Comparison of ENCODE assay signal across 37 cellular contexts in the genomic region with DNA sequence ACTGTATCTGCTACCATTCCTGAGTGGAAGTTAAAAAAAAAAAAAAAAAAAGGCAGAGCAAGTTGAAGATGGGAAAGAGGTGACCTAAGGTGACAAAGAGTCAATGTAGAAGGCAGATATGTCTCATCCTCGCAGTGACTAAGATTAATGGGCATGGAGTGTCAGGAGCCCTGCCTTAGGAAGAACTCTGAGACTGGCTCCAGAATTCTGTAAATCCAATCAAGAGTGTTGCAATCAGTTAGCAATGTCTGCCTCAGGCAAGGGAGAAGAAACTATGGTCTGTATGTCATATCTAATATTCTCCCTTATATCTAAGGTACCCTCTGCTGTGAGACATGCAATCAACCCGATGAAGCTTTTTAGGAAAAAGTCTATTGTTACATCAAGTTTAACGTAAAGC. TPM values are rescaled to one million over a fixed set of nuclear protein-coding genes. Genes with fewer than 3 reads are reported as not detected.
"Had no signal": no experiment of that assay in that cellular context is flagged by ENCODE, and none has a peak within 500 bp of the region (broad histone marks: within the 10 kb centered on the region; RNA-seq: fewer than 3 reads in every experiment).

No MANE protein-coding gene starts in this region.

- H3K36me3 ChIP-seq: adrenal gland, colonic mucosa, esophagus squamous epithelium had no signal

- ATAC-seq: activated CD4-positive, alpha-beta T cell treated with anti-CD3 and anti-CD28 coated beads for 36 hours; activated CD8-positive, alpha-beta memory T cell treated with anti-CD3 and anti-CD28 coated beads, Interleukin-2, amount 10 ng/mL, durations not matched to agents 7 days and 5 days; activated CD8-positive, alpha-beta T cell treated with anti-CD3 and anti-CD28 coated beads, Interleukin-2, amount 10 ng/mL, durations not matched to agents 7 days and 5 days; activated naive CD8-positive, alpha-beta T cell treated with anti-CD3 and anti-CD28 coated beads, Interleukin-2, amount 50 U/mL, for 24 hours; body of pancreas; gastroesophageal sphincter; T-helper 17 cell had no signal

- H3K4me1 ChIP-seq: adrenal gland, body of pancreas, colonic mucosa, esophagus squamous epithelium had no signal

- H3K9me3 Mint-ChIP-seq: activated CD4-positive, alpha-beta memory T cell treated with anti-CD3 and anti-CD28 coated beads for 36 hours; activated CD4-positive, alpha-beta T cell treated with anti-CD3 and anti-CD28 coated beads, Interleukin-2, amount 10 ng/mL, durations not matched to agents 24 days and 14 days; activated naive CD4-positive, alpha-beta T cell treated with anti-CD3 and anti-CD28 coated beads for 36 hours; activated naive CD4-positive, alpha-beta T cell treated with anti-CD3 and anti-CD28 coated beads, Interleukin-2, amount 50 U/mL, for 24 hours; activated naive CD8-positive, alpha-beta T cell treated with anti-CD3 and anti-CD28 coated beads for 36 hours; activated naive CD8-positive, alpha-beta T cell treated with anti-CD3 and anti-CD28 coated beads, Interleukin-2, amount 50 U/mL, for 24 hours; activated T-helper 1 cell treated with anti-CD3 and anti-CD28 coated beads, Interleukin-12 subunit alpha, Interleukin-12 subunit beta, Interleukin-2, Interleukin-4 antibody, amounts not matched to agents 30 ng/mL and 10 ng/mL and 1 ng/mL, durations not matched to agents 14 hours and 24 hours and 36 hours; activated T-helper 2 cell treated with anti-CD3 and anti-CD28 coated beads, Interferon-gamma antibody, Interleukin-2, Interleukin-4, amounts not matched to agents 10 μg/mL and 5 μg/mL and 100 μg/mL, durations not matched to agents 14 hours and 24 hours and 36 hours; T-helper 2 cell treated with Interferon-gamma antibody and Interleukin-4, amounts not matched to agents 5 μg/mL and 100 μg/mL, for 36 hours had no signal

- H3K27ac Mint-ChIP-seq: activated CD4-positive, alpha-beta memory T cell treated with anti-CD3 and anti-CD28 coated beads for 36 hours; activated CD4-positive, alpha-beta T cell treated with anti-CD3 and anti-CD28 coated beads for 36 hours; activated CD4-positive, alpha-beta T cell treated with anti-CD3 and anti-CD28 coated beads, Interleukin-2, amount 10 ng/mL, durations not matched to agents 24 days and 14 days; activated CD8-positive, alpha-beta memory T cell treated with anti-CD3 and anti-CD28 coated beads, Interleukin-2, amount 10 ng/mL, durations not matched to agents 7 days and 5 days; activated CD8-positive, alpha-beta T cell treated with anti-CD3 and anti-CD28 coated beads, Interleukin-2, amount 10 ng/mL, durations not matched to agents 7 days and 5 days; activated naive CD4-positive, alpha-beta T cell treated with anti-CD3 and anti-CD28 coated beads for 36 hours; activated naive CD8-positive, alpha-beta T cell treated with anti-CD3 and anti-CD28 coated beads for 36 hours; activated naive CD8-positive, alpha-beta T cell treated with anti-CD3 and anti-CD28 coated beads, Interleukin-2, amount 50 U/mL, for 24 hours; activated T-helper 1 cell treated with anti-CD3 and anti-CD28 coated beads, Interleukin-12 subunit alpha, Interleukin-12 subunit beta, Interleukin-2, Interleukin-4 antibody, amounts not matched to agents 30 ng/mL and 10 ng/mL and 1 ng/mL, durations not matched to agents 14 hours and 24 hours and 36 hours; activated T-helper 2 cell treated with anti-CD3 and anti-CD28 coated beads, Interferon-gamma antibody, Interleukin-2, Interleukin-4, amounts not matched to agents 10 μg/mL and 5 μg/mL and 100 μg/mL, durations not matched to agents 14 hours and 24 hours and 36 hours; T-helper 2 cell treated with Interferon-gamma antibody and Interleukin-4, amounts not matched to agents 5 μg/mL and 100 μg/mL, for 36 hours had no signal

- H3K27me3 Mint-ChIP-seq: activated CD4-positive, alpha-beta memory T cell treated with anti-CD3 and anti-CD28 coated beads for 36 hours; activated CD4-positive, alpha-beta T cell treated with anti-CD3 and anti-CD28 coated beads for 36 hours; activated naive CD4-positive, alpha-beta T cell treated with anti-CD3 and anti-CD28 coated beads, Interleukin-2, amount 50 U/mL, for 24 hours; activated naive CD8-positive, alpha-beta T cell treated with anti-CD3 and anti-CD28 coated beads for 36 hours; activated naive CD8-positive, alpha-beta T cell treated with anti-CD3 and anti-CD28 coated beads, Interleukin-2, amount 50 U/mL, for 24 hours; T-helper 17 cell had no signal

- H3K36me3 Mint-ChIP-seq: activated CD4-positive, alpha-beta memory T cell treated with anti-CD3 and anti-CD28 coated beads for 36 hours; activated CD8-positive, alpha-beta memory T cell treated with anti-CD3 and anti-CD28 coated beads, Interleukin-2, amount 10 ng/mL, durations not matched to agents 7 days and 5 days; activated naive CD4-positive, alpha-beta T cell treated with anti-CD3 and anti-CD28 coated beads, Interleukin-2, amount 50 U/mL, for 24 hours; activated naive CD8-positive, alpha-beta T cell treated with anti-CD3 and anti-CD28 coated beads for 36 hours had no signal

- H3K27me3 ChIP-seq: adrenal gland, body of pancreas, colonic mucosa, esophagus squamous epithelium, gastroesophageal sphincter had no signal

- DNase-seq: activated CD4-positive, alpha-beta memory T cell treated with anti-CD3 and anti-CD28 coated beads for 36 hours; activated CD4-positive, alpha-beta T cell treated with anti-CD3 and anti-CD28 coated beads for 36 hours; activated CD4-positive, alpha-beta T cell treated with anti-CD3 and anti-CD28 coated beads, Interleukin-2, amount 10 ng/mL, durations not matched to agents 24 days and 14 days; activated CD4-positive, CD25-positive, alpha-beta regulatory T cell; activated CD4-positive, CD25-positive, alpha-beta regulatory T cell treated with anti-CD3 and anti-CD28 coated beads, Interleukin-2, amount 50 U/mL, for 72 hours; activated CD8-positive, alpha-beta memory T cell treated with anti-CD3 and anti-CD28 coated beads, Interleukin-2, amount 10 ng/mL, durations not matched to agents 7 days and 5 days; activated CD8-positive, alpha-beta memory T cell treated with anti-CD3 and anti-CD28 coated beads, Interleukin-2, amount 50 U/mL, for 4 hours; activated CD8-positive, alpha-beta T cell treated with anti-CD3 and anti-CD28 coated beads, Interleukin-2, amount 10 ng/mL, durations not matched to agents 7 days and 5 days; activated effector memory CD4-positive, alpha-beta T cell treated with anti-CD3 and anti-CD28 coated beads, Interleukin-2, amount 50 U/mL, for 16 hours; activated naive CD4-positive, alpha-beta T cell treated with anti-CD3 and anti-CD28 coated beads for 36 hours; activated naive CD8-positive, alpha-beta T cell treated with anti-CD3 and anti-CD28 coated beads for 36 hours; activated naive CD8-positive, alpha-beta T cell treated with anti-CD3 and anti-CD28 coated beads, Interleukin-2, amount 50 U/mL, for 24 hours; activated T-cell treated with anti-CD3 and anti-CD28 coated beads, Interleukin-2, amount 50 U/mL, for 1 hour; activated T-cell treated with anti-CD3 and anti-CD28 coated beads, Interleukin-2, amount 50 U/mL, for 48 hours; adrenal gland; amygdala; aorta; body of pancreas; caudate nucleus; colonic mucosa; effector CD8-positive, alpha-beta T cell; esophagus squamous epithelium; foreskin melanocyte; head of caudate nucleus; T-helper 1 cell; T-helper 17 cell; T1000 had no signal

- H3K4me3 ChIP-seq: adrenal gland, body of pancreas, colonic mucosa, esophagus squamous epithelium, gastroesophageal sphincter had no signal

- H3K4me3 Mint-ChIP-seq: activated CD4-positive, alpha-beta memory T cell treated with anti-CD3 and anti-CD28 coated beads for 36 hours; activated CD4-positive, alpha-beta T cell treated with anti-CD3 and anti-CD28 coated beads for 36 hours; activated CD4-positive, alpha-beta T cell treated with anti-CD3 and anti-CD28 coated beads, Interleukin-2, amount 10 ng/mL, durations not matched to agents 24 days and 14 days; activated CD8-positive, alpha-beta memory T cell treated with anti-CD3 and anti-CD28 coated beads, Interleukin-2, amount 10 ng/mL, durations not matched to agents 7 days and 5 days; activated CD8-positive, alpha-beta T cell treated with anti-CD3 and anti-CD28 coated beads, Interleukin-2, amount 10 ng/mL, durations not matched to agents 7 days and 5 days; activated naive CD4-positive, alpha-beta T cell treated with anti-CD3 and anti-CD28 coated beads for 36 hours; activated naive CD4-positive, alpha-beta T cell treated with anti-CD3 and anti-CD28 coated beads, Interleukin-2, amount 50 U/mL, for 24 hours; activated naive CD8-positive, alpha-beta T cell treated with anti-CD3 and anti-CD28 coated beads for 36 hours; activated naive CD8-positive, alpha-beta T cell treated with anti-CD3 and anti-CD28 coated beads, Interleukin-2, amount 50 U/mL, for 24 hours; activated T-helper 1 cell treated with anti-CD3 and anti-CD28 coated beads, Interleukin-12 subunit alpha, Interleukin-12 subunit beta, Interleukin-2, Interleukin-4 antibody, amounts not matched to agents 30 ng/mL and 10 ng/mL and 1 ng/mL, durations not matched to agents 14 hours and 24 hours and 36 hours; T-helper 17 cell; T-helper 2 cell treated with Interferon-gamma antibody and Interleukin-4, amounts not matched to agents 5 μg/mL and 100 μg/mL, for 36 hours had no signal

- H3K9me3 ChIP-seq: adrenal gland, body of pancreas, colonic mucosa, esophagus squamous epithelium, gastroesophageal sphincter had no signal

- H3K27ac ChIP-seq: adrenal gland, body of pancreas, colonic mucosa, epithelial cell of prostate, esophagus squamous epithelium, gastroesophageal sphincter had no signal

RNA-seq across cellular contexts. Expression of a gene that starts 24.7 kb away (rescaled TPM):
- total RNA-seq: activated CD4-positive, alpha-beta memory T cell treated with anti-CD3 and anti-CD28 coated beads for 36 hours; activated CD4-positive, alpha-beta T cell treated with anti-CD3 and anti-CD28 coated beads for 36 hours; activated CD4-positive, alpha-beta T cell treated with anti-CD3 and anti-CD28 coated beads, Interleukin-2, amount 10 ng/mL, durations not matched to agents 24 days and 14 days; activated CD8-positive, alpha-beta memory T cell treated with anti-CD3 and anti-CD28 coated beads for 36 hours; activated CD8-positive, alpha-beta memory T cell treated with anti-CD3 and anti-CD28 coated beads, Interleukin-2, amount 10 ng/mL, durations not matched to agents 7 days and 5 days; activated CD8-positive, alpha-beta T cell treated with anti-CD3 and anti-CD28 coated beads, Interleukin-2, amount 10 ng/mL, durations not matched to agents 7 days and 5 days; activated naive CD8-positive, alpha-beta T cell treated with anti-CD3 and anti-CD28 coated beads for 36 hours; activated T-helper 2 cell treated with anti-CD3 and anti-CD28 coated beads, Interferon-gamma antibody, Interleukin-2, Interleukin-4, amounts not matched to agents 10 μg/mL and 5 μg/mL and 100 μg/mL, durations not matched to agents 14 hours and 24 hours and 36 hours; fibroblast of lung; fibroblast of villous mesenchyme; glomerular endothelial cell had no signal
- polyA plus RNA-seq: fibroblast of lung had no signal
